ENCODE assay signal across 12 cellular contexts in genomic region chr5:136134653-136135052, GRCh38. TPM values are rescaled to one million over a fixed set of nuclear protein-coding genes. Genes with fewer than 3 reads are reported as not detected.
A peak's percentile ranks its signal among the peaks of the same experiment; 100 is the strongest.
DNase-seq lines count a peak whose midpoint lies in the region; ATAC-seq and TF ChIP-seq lines count a peak whose summit lies in the region.
"Had no signal": no experiment of that assay in that cellular context is flagged by ENCODE, and none has a peak within 500 bp of the region (broad histone marks: within the 10 kb centered on the region; RNA-seq: fewer than 3 reads in every experiment).

No MANE protein-coding gene starts in this region.

- no peak for TF ChIP-seq POLR2A in gastrocnemius medialis (IDR thresholded peaks at IDR 0.05)

- intact Hi-C loops in gastrocnemius medialis (cut with DNase I; ENCODE audit: low total_unique reads), result no loop called here
- intact Hi-C loops in head of caudate nucleus (cut with DNase I), result no loop called here

- DNase-seq in GM23338 (ENCODE audit: low spot score), result no peak
- no peak for DNase-seq in fibroblast of villous mesenchyme (ENCODE audit: low read depth)
- DNase-seq in gastrocnemius medialis, result no peak
- DNase-seq in AG20443 (ENCODE audit: low spot score), result no peak
- no peak for DNase-seq in activated CD4-positive, alpha-beta T cell treated with anti-CD3 and anti-CD28 coated beads for 1 hour
- no peak for DNase-seq in head of caudate nucleus
- DNase-seq: central memory CD4-positive, alpha-beta T cell; NCI-H1048; stimulated activated CD4-positive, alpha-beta T cell treated with anti-CD3 and anti-CD28 coated beads, Interleukin-12 subunit alpha, Interleukin-12 subunit beta, amount 100 ng/mL, for 4 hours; substantia nigra had no signal

- H3K4me3 ChIP-seq in GM23338 (peak overlapping the region; percentile 96), SU-DHL-6 (ENCODE audit: insufficient read depth, low read length, poor library complexity, severe bottlenecking) (peak overlapping the region; percentile 84), fibroblast of villous mesenchyme (ENCODE audit: low read depth, low read length) (peak overlapping the region; percentile 88), gastrocnemius medialis (peak overlapping the region; percentile 73 to 97 (median 86))

- H3K79me2 ChIP-seq in GM23338 (replicated peaks; ENCODE audit: insufficient read depth), result peaks cover 65% of the 10 kb centered on the region
- H3K79me2 ChIP-seq in SU-DHL-6 (ENCODE audit: insufficient read depth, low read length), result peaks cover 78% of the 10 kb centered on the region

- ATAC-seq in GM23338, result no peak
- no peak for ATAC-seq in gastrocnemius medialis
- no peak for ATAC-seq in GM18870 (IDR thresholded peaks at IDR 0.05; ENCODE audit: unreplicated experiment)

- H3K9me3 ChIP-seq in SU-DHL-6 (ENCODE audit: insufficient read depth, low read length), result no peaks in the 10 kb centered on the region
- H3K9me3 ChIP-seq in gastrocnemius medialis, result no peaks in the 10 kb centered on the region

- H3K27ac ChIP-seq in GM23338 (ENCODE audit: low read depth) (no peak overlapping the region), SU-DHL-6 (ENCODE audit: low read depth, low read length) (peak overlapping the region; percentile 58), gastrocnemius medialis (peak overlapping the region; percentile 91 to 98 (median 96))

- no peaks in the 10 kb centered on the region; the same call in 2 of the 3 replicates for H3K9me3 Mint-ChIP-seq in GM23338

- H3K4me1 ChIP-seq in GM23338 (ENCODE audit: insufficient read depth) (peaks cover 21% of the 10 kb centered on the region), gastrocnemius medialis (peaks cover 45 to 63% of the 10 kb centered on the region in 2 donors)

- peaks cover 12% of the 10 kb centered on the region for H3K27me3 Mint-ChIP-seq in GM23338 (ENCODE audit: insufficient read depth, low read depth, poor library complexity)

- H4K20me1 ChIP-seq in GM23338 (replicated peaks; ENCODE audit: insufficient read depth) (peaks cover 56% of the 10 kb centered on the region), SU-DHL-6 (ENCODE audit: low read depth, low read length) (peaks cover 48% of the 10 kb centered on the region)

- in situ Hi-C loops in gastrocnemius medialis (cut with MboI; ENCODE audit: low sequenced_read_pairs in 4 of 4), result no loop called here

- H3K4me1 Mint-ChIP-seq in GM23338, result peaks cover 43% of the 10 kb centered on the region

- peak overlapping the region; percentile 89 for H3K9ac ChIP-seq in SU-DHL-6 (ENCODE audit: low read length)

- H3K36me3 ChIP-seq in GM23338 (ENCODE audit: insufficient read depth) (no peaks in the 10 kb centered on the region), SU-DHL-6 (ENCODE audit: low read length) (peaks cover 11% of the 10 kb centered on the region), gastrocnemius medialis (no peaks in the 10 kb centered on the region)

- H3K9me2 ChIP-seq in GM23338 (ENCODE audit: insufficient read depth), result no peaks in the 10 kb centered on the region
- H3K9me2 ChIP-seq in SU-DHL-6 (replicated peaks; ENCODE audit: insufficient read depth, low read length), result no peaks in the 10 kb centered on the region

- H3K27ac Mint-ChIP-seq in GM23338, result no peak overlapping the region

- H3F3A ChIP-seq in GM23338 (replicated peaks; ENCODE audit: low read depth) (no peaks in the 10 kb centered on the region), SU-DHL-6 (ENCODE audit: insufficient read depth) (peaks cover 3% of the 10 kb centered on the region; the same call in 1 of the 2 replicates)

- TF ChIP-seq CTCF in GM23338 (conservative IDR thresholded peaks at IDR 0.05; ENCODE audit: low read depth in 2 of 2) (no peak), SU-DHL-6 (IDR thresholded peaks at IDR 0.05; ENCODE audit: insufficient read depth, low read length, poor library complexity, severe bottlenecking) (no peak), fibroblast of villous mesenchyme (IDR thresholded peaks at IDR 0.05; ENCODE audit: insufficient read depth, low read depth, low read length) (no peak), gastrocnemius medialis (IDR thresholded peaks at IDR 0.05 in 4 of 5, conservative IDR thresholded peaks at IDR 0.05 in 1 of 5) (no peak)

- no peaks in the 10 kb centered on the region for H3K36me3 Mint-ChIP-seq in GM23338 (ENCODE audit: low read depth)

- no peak overlapping the region for H2AFZ ChIP-seq in GM23338
- H2AFZ ChIP-seq in SU-DHL-6 (ENCODE audit: low read depth, low read length, severe bottlenecking), result no peak overlapping the region

- H3K27me3 ChIP-seq in GM23338 (ENCODE audit: insufficient read depth) (no peaks in the 10 kb centered on the region), SU-DHL-6 (ENCODE audit: low read length) (no peaks in the 10 kb centered on the region), gastrocnemius medialis (no peaks in the 10 kb centered on the region)

- H3K4me2 ChIP-seq in GM23338 (peak overlapping the region; percentile 99), SU-DHL-6 (ENCODE audit: low read depth, low read length, poor library complexity, severe bottlenecking) (peak overlapping the region; percentile 98)

- H3K4me3 Mint-ChIP-seq in GM23338, result peak overlapping the region; percentile 46

TF ChIP-seq in GM23338, 12 proteins besides CTCF, POLR2A, EP300 and RAD21 (continues in another document):
- TF ChIP-seq NANOG (IDR thresholded peaks at IDR 0.05; ENCODE audit: borderline replicate concordance), result no peak
- TF ChIP-seq JUNB (IDR thresholded peaks at IDR 0.05; ENCODE audit: unreplicated experiment), result no peak
- no peak for TF ChIP-seq CREB1 (CRISPR knock-in tag; IDR thresholded peaks at IDR 0.05; ENCODE audit: low read depth)
- no peak for TF ChIP-seq ETS1 (IDR thresholded peaks at IDR 0.05)
- no peak for TF ChIP-seq ZNF114 (CRISPR knock-in tag; IDR thresholded peaks at IDR 0.05)
- TF ChIP-seq ZNF331 (CRISPR knock-in tag; IDR thresholded peaks at IDR 0.05; ENCODE audit: low read depth), result no peak

RNA-seq across cellular contexts. Expression of gene SMAD5, which starts 2.0 kb away (rescaled TPM):
- 52.5 and 56.6 TPM in 2 replicates for total RNA-seq in GM23338 (2014; rRNA removed; shearing (Covaris generic))
- 31.2 and 37.5 TPM in 2 replicates for polyA plus RNA-seq in GM23338 (2016; fragmentation: Nextera tagmentation; extraction: Ambion mirVana)
- total RNA-seq in fibroblast of villous mesenchyme (53.5 and 85.1 TPM in 2 replicates), gastrocnemius medialis (10 to 100 TPM; 25.6 to 50.1 (median 32.0) TPM)

RNA-seq across cellular contexts. Expression of gene SMIM32, which starts 58.3 kb away (rescaled TPM):
- 0.19 and 0.56 TPM in 2 replicates for total RNA-seq in GM23338 (2014; rRNA removed; shearing (Covaris generic))
- polyA plus RNA-seq in GM23338 (2016; fragmentation: Nextera tagmentation; extraction: Ambion mirVana), result 0.17 and 0.27 TPM in 2 replicates
- not detected in 2 replicates for total RNA-seq in fibroblast of villous mesenchyme
- total RNA-seq in gastrocnemius medialis, result under 1 TPM in 1 of 4 donors, not detected in 3; 0.27 TPM
